In genomic region chr20:1164871-1165270, GRCh38 we compare ENCODE assay signal across 15 cellular contexts. TPM values are rescaled to one million over a fixed set of nuclear protein-coding genes. Genes with fewer than 3 reads are reported as not detected.
"Had no signal": no experiment of that assay in that cellular context is flagged by ENCODE, and none has a peak within 500 bp of the region (broad histone marks: within the 10 kb centered on the region; RNA-seq: fewer than 3 reads in every experiment).

No MANE protein-coding gene starts in this region.

- H3K9me3 ChIP-seq: colonic mucosa, esophagus squamous epithelium, ovary, psoas muscle, stomach had no signal

- H3K27me3 ChIP-seq: colonic mucosa, esophagus squamous epithelium, ovary, stomach had no signal

- DNase-seq: anterior cingulate cortex; colonic mucosa; esophagus squamous epithelium; left cardiac atrium; naive thymus-derived CD8-positive, alpha-beta T cell; ovary; psoas muscle; right cardiac atrium; stomach; T-helper 1 cell; T1000 had no signal

- H3K27ac ChIP-seq: colonic mucosa, esophagus squamous epithelium, ovary, psoas muscle, skin epidermis, stomach had no signal

- H3K4me1 ChIP-seq: colonic mucosa, esophagus squamous epithelium, psoas muscle, stomach had no signal

- H3K36me3 ChIP-seq: ovary had no signal

- H3K9me3 Mint-ChIP-seq: brain; central memory CD8-positive, alpha-beta T cell; type B pancreatic cell had no signal

- H3K4me1 Mint-ChIP-seq: brain had no signal

- H3K27me3 Mint-ChIP-seq: brain; central memory CD8-positive, alpha-beta T cell; naive thymus-derived CD8-positive, alpha-beta T cell; type B pancreatic cell had no signal

- H3K4me3 ChIP-seq: colonic mucosa, esophagus squamous epithelium, ovary, psoas muscle, skin epidermis, stomach had no signal

- H3K27ac Mint-ChIP-seq: brain, type B pancreatic cell had no signal

- H3K4me3 Mint-ChIP-seq: brain; central memory CD8-positive, alpha-beta T cell; naive thymus-derived CD8-positive, alpha-beta T cell; type B pancreatic cell had no signal

RNA-seq across cellular contexts. Expression of gene TMEM74B, which starts 19.9 kb away (rescaled TPM):
- total RNA-seq: naive thymus-derived CD8-positive, alpha-beta T cell had no signal
- polyA plus RNA-seq: naive thymus-derived CD8-positive, alpha-beta T cell had no signal

RNA-seq across cellular contexts. Expression of gene C20orf202, which starts 38.4 kb away (rescaled TPM):
- total RNA-seq: stomach had no signal
- polyA plus RNA-seq: naive thymus-derived CD8-positive, alpha-beta T cell had no signal
